ENCODE assay signal across 11 cellular contexts in the genomic region with DNA sequence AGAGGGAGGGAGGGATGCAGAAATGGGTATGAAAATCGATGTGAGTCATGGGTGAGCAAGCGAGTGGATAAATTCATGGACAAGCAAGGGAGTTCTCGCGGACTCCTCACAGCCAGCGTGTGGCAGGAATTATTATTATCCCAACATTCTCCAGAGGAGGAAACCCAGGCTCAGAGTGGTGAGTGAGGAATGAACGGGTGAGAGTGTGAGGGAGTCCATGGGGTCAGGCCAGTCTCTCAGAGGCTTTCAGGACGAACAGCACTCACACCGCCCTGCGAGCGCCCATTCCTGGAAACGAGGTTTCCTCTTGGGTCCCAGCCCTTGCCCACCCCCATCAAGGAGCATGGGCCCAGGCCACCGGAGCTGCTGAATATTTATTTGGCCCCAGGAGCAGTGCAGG. TPM values are rescaled to one million over a fixed set of nuclear protein-coding genes. Genes with fewer than 3 reads are reported as not detected.
A peak's percentile ranks its signal among the peaks of the same experiment; 100 is the strongest.
DNase-seq lines count a peak whose midpoint lies in the region; ATAC-seq, FAIRE-seq and TF ChIP-seq lines count a peak whose summit lies in the region.
"Had no signal": no experiment of that assay in that cellular context is flagged by ENCODE, and none has a peak within 500 bp of the region (broad histone marks: within the 10 kb centered on the region; RNA-seq: fewer than 3 reads in every experiment).

No MANE protein-coding gene starts in this region.

- no peak overlapping the region for H3K27ac Mint-ChIP-seq in astrocyte (ENCODE audit: unreplicated experiment)
- H3K27ac Mint-ChIP-seq: dendritic cell treated with granulocyte-macrophage colony-stimulating factor and Interleukin-4, amounts not matched to agents 40 ng/mL and 50 ng/mL, for 4 days had no signal

- H3K27ac ChIP-seq in astrocyte (ENCODE audit: low read depth, low read length) (peak overlapping the region; percentile 27), keratinocyte (ENCODE audit: control insufficient read depth, insufficient read depth, low read length) (peak overlapping the region; percentile 37)

- no peaks in the 10 kb centered on the region for H3K9me1 ChIP-seq in keratinocyte (ENCODE audit: control insufficient read depth, extremely low read depth, insufficient read depth, low read length)

- FAIRE-seq in astrocyte (lab: Jason Lieb, UNC) (no peak), keratinocyte (lab: Jason Lieb, UNC) (peak; percentile 82)

- dilution Hi-C loops in keratinocyte (cut with MboI; ENCODE audit: extremely low pct_ligation_motif_present, low sequenced_read_pairs) = no loop called here

- no peak for ATAC-seq in GM21367 (IDR thresholded peaks at IDR 0.05; ENCODE audit: unreplicated experiment)
- ATAC-seq in GM21390 (IDR thresholded peaks at IDR 0.05; ENCODE audit: unreplicated experiment) = no peak

- H3K9me3 Mint-ChIP-seq in astrocyte (ENCODE audit: unreplicated experiment) = no peaks in the 10 kb centered on the region
- H3K9me3 Mint-ChIP-seq: dendritic cell treated with granulocyte-macrophage colony-stimulating factor and Interleukin-4, amounts not matched to agents 40 ng/mL and 50 ng/mL, for 4 days had no signal

- H3K4me1 ChIP-seq in astrocyte (ENCODE audit: insufficient read depth, low read length) (peaks cover 13% of the 10 kb centered on the region), keratinocyte (ENCODE audit: control insufficient read depth, extremely low read depth, insufficient read depth, low read length) (no peaks in the 10 kb centered on the region)

- H3K36me3 Mint-ChIP-seq in astrocyte (ENCODE audit: low read depth, unreplicated experiment) = no peaks in the 10 kb centered on the region

- H3K79me2 ChIP-seq in astrocyte (ENCODE audit: insufficient read depth, low read length) (no peaks in the 10 kb centered on the region), keratinocyte (ENCODE audit: control insufficient read depth, insufficient read depth, low read length) (no peaks in the 10 kb centered on the region)

- H3K9ac ChIP-seq in astrocyte (ENCODE audit: low read length) (peak overlapping the region; percentile 50), keratinocyte (ENCODE audit: control insufficient read depth, extremely low read depth, insufficient read depth, low read length) (peak overlapping the region; percentile 43)

- peak; percentile 80 for DNase-seq in AG08396 (ENCODE audit: low spot score)
- DNase-seq in HFF-Myc (ENCODE audit: extremely low read depth, low read depth) = no peak
- DNase-seq in astrocyte (ENCODE audit: low read depth) = peak; percentile 53
- DNase-seq in keratinocyte (ENCODE audit: low read depth, low spot score) = no peak
- DNase-seq in iPS-NIHi11 (ENCODE audit: low spot score) = no peak
- no peak for DNase-seq in stimulated activated naive CD4-positive, alpha-beta T cell treated with Interleukin-2 at 50 U/mL for 16 hours (lab: John Stamatoyannopoulos, UW)

- H3K27me3 ChIP-seq in astrocyte (ENCODE audit: insufficient read depth, low read length) = peaks cover 17% of the 10 kb centered on the region
- H3K27me3 ChIP-seq in keratinocyte (ENCODE audit: control insufficient read depth, extremely low read depth, insufficient read depth, low read length) = no peaks in the 10 kb centered on the region

- H3K4me3 ChIP-seq in HFF-Myc (replicated peaks; ENCODE audit: low read depth, low read length) = peak overlapping the region; percentile 47
- peak overlapping the region; percentile 68 for H3K4me3 ChIP-seq in astrocyte (ENCODE audit: insufficient read depth, low read depth, low read length)
- H3K4me3 ChIP-seq in keratinocyte (ENCODE audit: control insufficient read depth in 2 of 3, extremely low read depth in 1 of 3, insufficient read depth in 2 of 3, low read depth in 1 of 3, low read length in 3 of 3) = peak overlapping the region; percentile 52 to 79 (median 78)

- H3K4me3 Mint-ChIP-seq in astrocyte (ENCODE audit: unreplicated experiment) = peak overlapping the region; percentile 83

- peak overlapping the region; percentile 79 for H2AFZ ChIP-seq in astrocyte (ENCODE audit: low read depth, low read length)
- peak overlapping the region; percentile 34 for H2AFZ ChIP-seq in keratinocyte (ENCODE audit: control insufficient read depth, low read length)

- H3K4me1 Mint-ChIP-seq in astrocyte (ENCODE audit: low read depth, unreplicated experiment) = peaks cover 5% of the 10 kb centered on the region

- TF ChIP-seq CTCF in HFF-Myc (IDR thresholded peaks at IDR 0.05; ENCODE audit: low read depth, low read length, missing control alignments) (no peak), astrocyte (IDR thresholded peaks at IDR 0.05; ENCODE audit: insufficient read depth, low read depth, low read length) (peak; percentile 18), keratinocyte (optimal IDR thresholded peaks at IDR 0.05 in 1 of 3, IDR thresholded peaks at IDR 0.05 in 1 of 3, conservative IDR thresholded peaks at IDR 0.05 in 1 of 3; ENCODE audit: extremely low read depth in 1 of 3, insufficient read depth in 2 of 3, low read length in 3 of 3) (peak; percentile 4 to 31 (median 28))

- peaks cover 3% of the 10 kb centered on the region for H3K9me3 ChIP-seq in astrocyte (ENCODE audit: insufficient read depth, low read depth, low read length)
- H3K9me3 ChIP-seq in keratinocyte (ENCODE audit: control insufficient read depth, low read depth, low read length) = no peaks in the 10 kb centered on the region

- H4K20me1 ChIP-seq in astrocyte (ENCODE audit: insufficient read depth, low read length) (no peaks in the 10 kb centered on the region), keratinocyte (ENCODE audit: control insufficient read depth, extremely low read depth, insufficient read depth, low read length) (no peaks in the 10 kb centered on the region)

- H3K36me3 ChIP-seq in astrocyte (ENCODE audit: insufficient read depth, low read length) = no peaks in the 10 kb centered on the region
- peaks cover 0 to 2% of the 10 kb centered on the region in 2 experiments for H3K36me3 ChIP-seq in keratinocyte (ENCODE audit: control insufficient read depth in 2 of 2, extremely low read depth in 1 of 2, insufficient read depth in 2 of 2, low read length in 2 of 2)

- H3K27me3 Mint-ChIP-seq in astrocyte (ENCODE audit: low read depth, unreplicated experiment) = peaks cover 53% of the 10 kb centered on the region

- H3K4me2 ChIP-seq in astrocyte (ENCODE audit: low read length) = peak overlapping the region; percentile 80
- H3K4me2 ChIP-seq in keratinocyte (ENCODE audit: control insufficient read depth, extremely low read depth, insufficient read depth, low read depth, low read length) = peak overlapping the region; percentile 42

RNA-seq across cellular contexts. Expression of a gene that starts 6.3 kb away (rescaled TPM):
- 1.3 and 1.8 TPM in 2 replicates for total RNA-seq in astrocyte
- 8.5 to 14.3 TPM (median 12.9 TPM) in 3 replicates for polyA plus RNA-seq in keratinocyte
- 0.61 TPM for polyA plus RNA-seq in keratinocyte (2011; ENCODE audit: low read depth)
- polyA plus RNA-seq in keratinocyte (2011; cell fraction: cytosol; rRNA removed) = 9.8 and 12.0 TPM in 2 replicates
- polyA plus RNA-seq in keratinocyte (2011; cell fraction: nucleus; rRNA removed) = 7.5 and 9.1 TPM in 2 replicates
- polyA plus RNA-seq in keratinocyte (2012; ENCODE audit: low replicate concordance) = 3.6 and 11.3 TPM in 2 replicates
- 5.5 to 13.0 TPM (median 6.0 TPM) in 3 replicates for polyA minus RNA-seq in keratinocyte
- 7.5 TPM for polyA minus RNA-seq in keratinocyte (2011; cell fraction: cytosol; rRNA and poly(A)+ RNA removed)
- polyA minus RNA-seq in keratinocyte (2011; cell fraction: nucleus; rRNA and poly(A)+ RNA removed) = 1.1 and 2.0 TPM in 2 replicates

RNA-seq across cellular contexts. Expression of a gene that starts 7.3 kb away (rescaled TPM):
- 1.1 and 1.9 TPM in 2 replicates for total RNA-seq in astrocyte
- 0.05 to 0.39 TPM (median 0.33 TPM) in 3 replicates for polyA plus RNA-seq in keratinocyte
- 4.9 TPM for polyA plus RNA-seq in keratinocyte (2011; ENCODE audit: low read depth)
- 0.24 and 0.27 TPM in 2 replicates for polyA plus RNA-seq in keratinocyte (2011; cell fraction: cytosol; rRNA removed)
- 0.15 and 0.78 TPM in 2 replicates for polyA plus RNA-seq in keratinocyte (2011; cell fraction: nucleus; rRNA removed)
- 1.1 and 1.4 TPM in 2 replicates for polyA plus RNA-seq in keratinocyte (2012; ENCODE audit: low replicate concordance)
- not detected in 3 replicates for polyA minus RNA-seq in keratinocyte
- not detected for polyA minus RNA-seq in keratinocyte (2011; cell fraction: cytosol; rRNA and poly(A)+ RNA removed)
- polyA minus RNA-seq in keratinocyte (2011; cell fraction: nucleus; rRNA and poly(A)+ RNA removed) = 0.21 and 0.47 TPM in 2 replicates
- total RNA-seq: H4 had no signal

RNA-seq across cellular contexts. Expression of a gene that starts 15.2 kb away (rescaled TPM):
- not detected in 2 replicates for total RNA-seq in astrocyte
- polyA plus RNA-seq in keratinocyte = 2.2 to 4.1 TPM (median 3.3 TPM) in 3 replicates
- polyA plus RNA-seq in keratinocyte (2011; ENCODE audit: low read depth) = 2.1 TPM
- 0.78 and 2.9 TPM in 2 replicates for polyA plus RNA-seq in keratinocyte (2011; cell fraction: cytosol; rRNA removed)
- polyA plus RNA-seq in keratinocyte (2011; cell fraction: nucleus; rRNA removed) = 3.8 and 4.7 TPM in 2 replicates
- 1.7 and 3.9 TPM in 2 replicates for polyA plus RNA-seq in keratinocyte (2012; ENCODE audit: low replicate concordance)
- polyA minus RNA-seq in keratinocyte = 0.49 to 1.2 TPM in 2 of 3 replicates, not detected in the other
- not detected for polyA minus RNA-seq in keratinocyte (2011; cell fraction: cytosol; rRNA and poly(A)+ RNA removed)
- polyA minus RNA-seq in keratinocyte (2011; cell fraction: nucleus; rRNA and poly(A)+ RNA removed) = not detected in 2 replicates
- total RNA-seq: H4, omental fat pad had no signal

RNA-seq across cellular contexts. Expression of a gene that starts 23.7 kb away (rescaled TPM):
- total RNA-seq in astrocyte = 7.1 and 8.3 TPM in 2 replicates
- polyA plus RNA-seq in keratinocyte = 89.7 to 113 TPM (median 99.6 TPM) in 3 replicates
- polyA plus RNA-seq in keratinocyte (2011; ENCODE audit: low read depth) = 90.8 TPM
- 41.8 and 116 TPM in 2 replicates for polyA plus RNA-seq in keratinocyte (2011; cell fraction: cytosol; rRNA removed)
- 30.1 and 31.3 TPM in 2 replicates for polyA plus RNA-seq in keratinocyte (2011; cell fraction: nucleus; rRNA removed)
- 54.4 and 187 TPM in 2 replicates for polyA plus RNA-seq in keratinocyte (2012; ENCODE audit: low replicate concordance)
- polyA minus RNA-seq in keratinocyte = 16.9 to 25.5 TPM (median 21.0 TPM) in 3 replicates
- polyA minus RNA-seq in keratinocyte (2011; cell fraction: cytosol; rRNA and poly(A)+ RNA removed) = 68.9 TPM
- polyA minus RNA-seq in keratinocyte (2011; cell fraction: nucleus; rRNA and poly(A)+ RNA removed) = 5.9 and 6.5 TPM in 2 replicates

RNA-seq across cellular contexts. Expression of a gene that starts 36.6 kb away (rescaled TPM):
- total RNA-seq in astrocyte = 0.99 and 1.0 TPM in 2 replicates
- 0.06 to 0.17 TPM (median 0.09 TPM) in 3 replicates for polyA plus RNA-seq in keratinocyte
- 0.55 TPM for polyA plus RNA-seq in keratinocyte (2011; ENCODE audit: low read depth)
- 0.02 and 0.12 TPM in 2 replicates for polyA plus RNA-seq in keratinocyte (2011; cell fraction: cytosol; rRNA removed)
- 0.08 and 0.27 TPM in 2 replicates for polyA plus RNA-seq in keratinocyte (2011; cell fraction: nucleus; rRNA removed)
- 0.15 and 0.20 TPM in 2 replicates for polyA plus RNA-seq in keratinocyte (2012; ENCODE audit: low replicate concordance)
- 0.38 to 1.1 TPM in 2 of 3 replicates, not detected in the other for polyA minus RNA-seq in keratinocyte
- not detected for polyA minus RNA-seq in keratinocyte (2011; cell fraction: cytosol; rRNA and poly(A)+ RNA removed)
- 0.47 and 1.3 TPM in 2 replicates for polyA minus RNA-seq in keratinocyte (2011; cell fraction: nucleus; rRNA and poly(A)+ RNA removed)

Comparison
In these comparisons a context has a peak if more than half of its experiments do, and no peak if none do; other contexts are left out.
1. DNase-seq: peak in AG08396 (single experiment) and astrocyte (single experiment); none in HFF-Myc (single experiment), keratinocyte (single experiment), iPS-NIHi11 (single experiment) and stimulated activated naive CD4-positive, alpha-beta T cell treated with Interleukin-2 at 50 U/mL for 16 hours (single experiment).
2. Peak in every context shown above with its lines, with median percentiles within 50 percentile points of each other: H3K4me3 ChIP-seq.